8 cellular contexts compared by ENCODE assay signal in genomic region chr17:34981538-34982241, GRCh38. TPM values are rescaled to one million over a fixed set of nuclear protein-coding genes. Genes with fewer than 3 reads are reported as not detected.
DNase-seq lines count a peak whose midpoint lies in the region; ATAC-seq and TF ChIP-seq lines count a peak whose summit lies in the region.

No MANE protein-coding gene starts in this region.

- peaks cover 21 to 45% (median 38%) of the 10 kb centered on the region in 3 experiments for H3K36me3 Mint-ChIP-seq in H9 (ENCODE audit: insufficient read depth in 1 of 3, low read depth in 3 of 3)
- peaks cover 46% of the 10 kb centered on the region for H3K36me3 Mint-ChIP-seq in stimulated activated effector memory CD8-positive, alpha-beta T cell treated with anti-CD3 and anti-CD28 coated beads, Interleukin-12 subunit alpha, Interleukin-12 subunit beta, amount 100 ng/mL, for 72 hours

- no peaks in the 10 kb centered on the region; the same call in none of the 2 replicates for H3K27me3 Mint-ChIP-seq in H9 (ENCODE audit: low read depth)

- H3K9me2 ChIP-seq in hepatocyte (replicated peaks; ENCODE audit: insufficient read depth): no peaks in the 10 kb centered on the region

- H3K9ac ChIP-seq in H9 (ENCODE audit: extremely low read depth, insufficient read length, low read length): peak overlapping the region; percentile 82

- no peak overlapping the region for H2BK20ac ChIP-seq in H9 (ENCODE audit: low read depth, low read length, poor library complexity, severe bottlenecking)

- H4K5ac ChIP-seq in H9 (ENCODE audit: insufficient read length, low read depth, low read length): no peak overlapping the region

- no peaks in the 10 kb centered on the region for H3K27me3 ChIP-seq in H9 (ENCODE audit: insufficient read depth, low read length)
- H3K27me3 ChIP-seq in hepatocyte: no peaks in the 10 kb centered on the region

- H2BK5ac ChIP-seq in H9 (ENCODE audit: insufficient read length, low read length): no peak overlapping the region

- H3K79me2 ChIP-seq in H9 (ENCODE audit: insufficient read depth, low read length): peaks cover 10% of the 10 kb centered on the region
- H3K79me2 ChIP-seq in hepatocyte: peaks cover 34% of the 10 kb centered on the region

- H3K4ac ChIP-seq in H9 (ENCODE audit: low read depth, low read length): no peak overlapping the region; the same call in 1 of the 2 replicates

- H3K4me3 Mint-ChIP-seq in H9: peak overlapping the region; percentile 87 to 90
- peak overlapping the region; percentile 86 for H3K4me3 Mint-ChIP-seq in stimulated activated effector memory CD8-positive, alpha-beta T cell treated with anti-CD3 and anti-CD28 coated beads, Interleukin-12 subunit alpha, Interleukin-12 subunit beta, amount 100 ng/mL, for 72 hours

- H3K4me1 ChIP-seq in H9 (ENCODE audit: insufficient read depth, low read length) (no peaks in the 10 kb centered on the region), hepatocyte (ENCODE audit: insufficient read depth) (peaks cover 15% of the 10 kb centered on the region)

- H4K20me1 ChIP-seq in H9 (ENCODE audit: control insufficient read depth, insufficient read depth, insufficient read length): no peaks in the 10 kb centered on the region
- no peaks in the 10 kb centered on the region for H4K20me1 ChIP-seq in hepatocyte (ENCODE audit: insufficient read depth, poor library complexity, severe bottlenecking)

- H3K23me2 ChIP-seq in H9 (ENCODE audit: insufficient read length, low read depth, low read length, poor library complexity, severe bottlenecking): no peaks in the 10 kb centered on the region

- no peak overlapping the region for H4K91ac ChIP-seq in H9 (ENCODE audit: insufficient read length, low read depth, low read length)

- no peak overlapping the region for H3K56ac ChIP-seq in H9 (ENCODE audit: insufficient read length, low read depth, low read length)

- no peak overlapping the region for H2BK120ac ChIP-seq in H9 (ENCODE audit: low read depth, low read length, poor library complexity, severe bottlenecking)

- peaks cover 26 to 35% of the 10 kb centered on the region in 2 experiments for H3K4me1 Mint-ChIP-seq in H9
- peaks cover 45% of the 10 kb centered on the region for H3K4me1 Mint-ChIP-seq in stimulated activated effector memory CD8-positive, alpha-beta T cell treated with anti-CD3 and anti-CD28 coated beads, Interleukin-12 subunit alpha, Interleukin-12 subunit beta, amount 100 ng/mL, for 72 hours

- H3T11ph ChIP-seq in H9 (ENCODE audit: low read length): no peak overlapping the region

- H2BK15ac ChIP-seq in H9 (ENCODE audit: low read depth, low read length): no peak overlapping the region

- H3K4me3 ChIP-seq in AG10803 (ENCODE audit: low read length) (peak overlapping the region; percentile 73), WI38 (ENCODE audit: low read depth, low read length) (peak overlapping the region; percentile 82), hepatocyte (peak overlapping the region; percentile 41)

- no peak overlapping the region for H4K8ac ChIP-seq in H9 (replicated peaks; ENCODE audit: insufficient read length, low read depth, low read length)

- H3K27ac Mint-ChIP-seq in H9: peak overlapping the region; percentile 81 to 96 (median 94)
- H3K27ac Mint-ChIP-seq in stimulated activated effector memory CD8-positive, alpha-beta T cell treated with anti-CD3 and anti-CD28 coated beads, Interleukin-12 subunit alpha, Interleukin-12 subunit beta, amount 100 ng/mL, for 72 hours: peak overlapping the region; percentile 96

- H2AFZ ChIP-seq in H9 (ENCODE audit: low read length): no peak overlapping the region
- H2AFZ ChIP-seq in hepatocyte: peak overlapping the region; percentile 74

- DNase-seq in AG10803 (ENCODE audit: low read depth) (peak; percentile 43), H9 (no peak), hepatocyte (ENCODE audit: low spot score) (peak; percentile 43), NCI-H345 (lab: John Stamatoyannopoulos, UW) (no peak)
- no peak for DNase-seq in stimulated activated effector memory CD8-positive, alpha-beta T cell treated with anti-CD3 and anti-CD28 coated beads, Interleukin-12 subunit alpha, Interleukin-12 subunit beta, amount 100 ng/mL, for 72 hours (ENCODE audit: low spot score in 2 of 2)

- TF ChIP-seq CTCF in AG10803 (conservative IDR thresholded peaks at IDR 0.05; ENCODE audit: low read length) (no peak), H9 (conservative IDR thresholded peaks at IDR 0.05) (no peak), WI38 (IDR thresholded peaks at IDR 0.05; ENCODE audit: low read depth, low read length) (no peak), hepatocyte (IDR thresholded peaks at IDR 0.05; ENCODE audit: poor library complexity) (no peak)

- peak overlapping the region; percentile 90 for H3K4me2 ChIP-seq in H9 (ENCODE audit: insufficient read depth, insufficient read length, low read length)
- peak overlapping the region; percentile 87 for H3K4me2 ChIP-seq in hepatocyte

- no peak overlapping the region for H2AK5ac ChIP-seq in H9 (ENCODE audit: insufficient read length, low read length)

- no peak overlapping the region for H3K18ac ChIP-seq in H9 (ENCODE audit: insufficient read length, low read depth, low read length)

- WGBS in H9 (ENCODE audit: extremely low coverage, insufficient read length, low lambda C conversion rate): no CpG with 5 or more reads among the region's 8 CpGs
- 15% methylated on average over 8 of the region's 8 CpGs for WGBS in hepatocyte (ENCODE audit: low lambda C conversion rate, missing lambda C conversion rate)

- H3K23ac ChIP-seq in H9 (ENCODE audit: insufficient read length, low read depth, low read length): no peak overlapping the region

- H2BK12ac ChIP-seq in H9 (ENCODE audit: insufficient read length, low read depth, low read length): no peak overlapping the region

- no peaks in the 10 kb centered on the region for H3K36me3 ChIP-seq in hepatocyte (replicated peaks; ENCODE audit: insufficient read depth, low read depth)

- no peak for ATAC-seq in stimulated activated effector memory CD8-positive, alpha-beta T cell treated with anti-CD3 and anti-CD28 coated beads, Interleukin-12 subunit alpha, Interleukin-12 subunit beta, amount 100 ng/mL, for 72 hours
- no peak for ATAC-seq in GM21390 (IDR thresholded peaks at IDR 0.05; ENCODE audit: unreplicated experiment)
- ATAC-seq in GM19455 (IDR thresholded peaks at IDR 0.05; ENCODE audit: unreplicated experiment): no peak

- H3K79me1 ChIP-seq in H9 (ENCODE audit: insufficient read depth, low read depth, low read length, poor library complexity, severe bottlenecking): peaks cover 18% of the 10 kb centered on the region

- H3K9me3 Mint-ChIP-seq in H9: no peaks in the 10 kb centered on the region; a peak in 1 of 5 replicates
- H3K9me3 Mint-ChIP-seq in stimulated activated effector memory CD8-positive, alpha-beta T cell treated with anti-CD3 and anti-CD28 coated beads, Interleukin-12 subunit alpha, Interleukin-12 subunit beta, amount 100 ng/mL, for 72 hours: no peaks in the 10 kb centered on the region

- H3K9me3 ChIP-seq in H9 (ENCODE audit: control insufficient read depth, low read depth, low read length) (no peaks in the 10 kb centered on the region), hepatocyte (ENCODE audit: low read depth) (no peaks in the 10 kb centered on the region)

- H3K27ac ChIP-seq in H9 (ENCODE audit: insufficient read length, low read depth, low read length): no peak overlapping the region
- H3K27ac ChIP-seq in hepatocyte: peak overlapping the region; percentile 100

- H3K14ac ChIP-seq in H9 (ENCODE audit: insufficient read depth, low read length): no peak overlapping the region

RNA-seq across cellular contexts. Expression of gene LIG3, which starts 1.4 kb away (rescaled TPM):
- 96.0 and 97.2 TPM in 2 replicates for total RNA-seq in H9 (2021)
- 29.4 and 31.6 TPM in 2 replicates for total RNA-seq in hepatocyte
- 15.7 and 18.0 TPM in 2 replicates for polyA plus RNA-seq in hepatocyte

RNA-seq across cellular contexts. Expression of gene ZNF830, which starts 20.4 kb away (rescaled TPM):
- total RNA-seq in H9 (2021): 18.9 and 19.2 TPM in 2 replicates
- total RNA-seq in hepatocyte: 11.0 and 16.3 TPM in 2 replicates
- polyA plus RNA-seq in hepatocyte: 9.9 and 11.8 TPM in 2 replicates

RNA-seq across cellular contexts. Expression of gene CCT6B, which starts 20.4 kb away (rescaled TPM):
- total RNA-seq in H9 (2021) (1.4 and 1.7 TPM in 2 replicates), hepatocyte (0.76 and 2.6 TPM in 2 replicates)
- 1.7 and 2.4 TPM in 2 replicates for polyA plus RNA-seq in hepatocyte

Comparison
In these comparisons a context has a peak if more than half of its experiments do, and no peak if none do; other contexts are left out.
1. DNase-seq: peak in AG10803 (single experiment) and hepatocyte (single experiment); none in H9 (single experiment), stimulated activated effector memory CD8-positive, alpha-beta T cell treated with anti-CD3 and anti-CD28 coated beads, Interleukin-12 subunit alpha, Interleukin-12 subunit beta, amount 100 ng/mL, for 72 hours (0 of 2) and NCI-H345 (single experiment).
2. Peak in every context shown above with its lines, with median percentiles within 50 percentile points of each other: H3K4me3 ChIP-seq.